In the genomic region with DNA sequence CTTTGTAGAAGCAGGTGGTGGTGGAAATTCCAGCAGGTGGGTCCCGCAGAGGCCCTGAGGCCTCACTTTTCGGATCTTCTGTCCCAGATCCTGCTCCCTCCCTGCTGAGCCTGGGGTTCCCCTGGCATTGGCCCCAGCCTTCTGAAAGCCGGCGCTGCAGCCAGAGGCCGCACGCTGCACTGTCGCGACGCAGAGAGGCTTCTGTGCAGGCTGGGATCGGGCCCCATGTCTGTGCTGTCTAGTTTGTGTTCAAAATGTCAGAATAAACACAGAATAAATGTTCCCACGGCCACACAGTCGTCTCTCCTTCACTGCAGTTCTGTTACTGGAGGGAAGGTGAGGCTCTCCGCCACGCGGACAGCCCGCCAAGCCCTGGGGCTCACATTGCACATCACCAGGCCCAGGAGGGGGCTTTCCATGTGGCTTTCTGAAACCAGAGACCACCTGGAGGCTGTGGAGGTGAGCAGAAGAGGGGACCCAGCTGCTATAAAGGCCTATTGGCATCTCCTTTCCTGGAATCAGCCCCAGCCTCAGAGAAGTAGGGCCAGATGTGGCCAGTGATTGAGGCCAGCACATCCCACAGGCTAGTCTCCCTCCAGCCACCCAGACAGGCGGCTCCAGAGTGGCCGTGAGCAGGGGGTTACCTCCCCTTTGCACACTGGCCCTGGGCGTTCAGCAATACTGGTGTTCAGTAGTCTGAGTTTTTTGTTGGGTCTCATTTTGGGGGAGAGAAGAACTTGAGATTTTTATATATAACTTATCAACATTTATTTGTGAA, we compare ENCODE assay signal across 25 cellular contexts. TPM values are rescaled to one million over a fixed set of nuclear protein-coding genes. Genes with fewer than 3 reads are reported as not detected.
DNase-seq lines count a peak whose midpoint lies in the region; ATAC-seq and TF ChIP-seq lines count a peak whose summit lies in the region.
"Had no signal": no experiment of that assay in that cellular context is flagged by ENCODE, and none has a peak within 500 bp of the region (broad histone marks: within the 10 kb centered on the region; RNA-seq: fewer than 3 reads in every experiment).

No MANE protein-coding gene starts in this region.

- 81% methylated on average over 9 of the region's 19 CpGs; no CpG with 5 or more reads in 1 of the 2 donors for WGBS in esophagus squamous epithelium, 2 donors

- H3K4me1 Mint-ChIP-seq in activated T-cell treated with anti-CD3 and anti-CD28 coated beads, Interleukin-2, amount 50 U/mL, for 72 hours (ENCODE audit: low read depth): peaks cover 27% of the 10 kb centered on the region

- H3K9me3 Mint-ChIP-seq in activated T-cell treated with anti-CD3 and anti-CD28 coated beads, Interleukin-2, amount 50 U/mL, for 72 hours: no peaks in the 10 kb centered on the region
- H3K9me3 Mint-ChIP-seq: activated naive CD4-positive, alpha-beta T cell treated with anti-CD3 and anti-CD28 coated beads, Interleukin-2, amount 10 ng/mL, durations not matched to agents 7 days and 5 days; dendritic cell treated with granulocyte-macrophage colony-stimulating factor and Interleukin-4, amounts not matched to agents 40 ng/mL and 50 ng/mL, for 4 days; HFFc6; IgD-negative memory B cell had no signal

- TF ChIP-seq POLR2A in esophagus squamous epithelium (IDR thresholded peaks at IDR 0.05): no peak

- H3K4me3 Mint-ChIP-seq in activated T-cell treated with anti-CD3 and anti-CD28 coated beads, Interleukin-2, amount 50 U/mL, for 72 hours: no peak overlapping the region
- H3K4me3 Mint-ChIP-seq: activated CD8-positive, alpha-beta T cell treated with anti-CD3 and anti-CD28 coated beads, Interleukin-2, amount 10 ng/mL, durations not matched to agents 7 days and 5 days; activated naive CD4-positive, alpha-beta T cell treated with anti-CD3 and anti-CD28 coated beads, Interleukin-2, amount 10 ng/mL, durations not matched to agents 7 days and 5 days; dendritic cell treated with granulocyte-macrophage colony-stimulating factor and Interleukin-4, amounts not matched to agents 40 ng/mL and 50 ng/mL, for 4 days; HFFc6 had no signal

- H3K4me1 ChIP-seq in esophagus squamous epithelium (peaks cover 27 to 48% (median 28%) of the 10 kb centered on the region in 3 donors), rectal smooth muscle tissue (ENCODE audit: control insufficient read depth, insufficient read depth, low read length) (peaks cover 36% of the 10 kb centered on the region), foreskin keratinocyte (no peaks in the 10 kb centered on the region)

- no peaks in the 10 kb centered on the region for H3K27me3 Mint-ChIP-seq in activated T-cell treated with anti-CD3 and anti-CD28 coated beads, Interleukin-2, amount 50 U/mL, for 72 hours (ENCODE audit: low read depth)
- H3K27me3 Mint-ChIP-seq: activated naive CD4-positive, alpha-beta T cell treated with anti-CD3 and anti-CD28 coated beads, Interleukin-2, amount 10 ng/mL, durations not matched to agents 7 days and 5 days; dendritic cell treated with granulocyte-macrophage colony-stimulating factor and Interleukin-4, amounts not matched to agents 40 ng/mL and 50 ng/mL, for 4 days; IgD-negative memory B cell had no signal

- H3K9me3 ChIP-seq in SK-N-MC (ENCODE audit: low read depth, low read length): no peaks in the 10 kb centered on the region
- no peaks in the 10 kb centered on the region for H3K9me3 ChIP-seq in esophagus squamous epithelium
- H3K9me3 ChIP-seq: ascending aorta; BLaER1 treated with 17β-estradiol and CSF1 and Interleukin-3, amounts not matched to agents 10 nM and 100 nM; lower lobe of right lung; thyroid gland had no signal

- peak overlapping the region; percentile 5 for H3K27ac Mint-ChIP-seq in activated T-cell treated with anti-CD3 and anti-CD28 coated beads, Interleukin-2, amount 50 U/mL, for 72 hours
- H3K27ac Mint-ChIP-seq: dendritic cell treated with granulocyte-macrophage colony-stimulating factor and Interleukin-4, amounts not matched to agents 40 ng/mL and 50 ng/mL, for 4 days; HFFc6 had no signal

- no peak for ATAC-seq in activated T-cell treated with anti-CD3 and anti-CD28 coated beads, Interleukin-2, amount 50 U/mL, for 72 hours (replicated peaks in 1 of 2)
- ATAC-seq in foreskin keratinocyte: no peak
- ATAC-seq: activated CD8-positive, alpha-beta T cell treated with anti-CD3 and anti-CD28 coated beads, Interleukin-2, amount 10 ng/mL, durations not matched to agents 7 days and 5 days; lower lobe of right lung had no signal

- no peaks in the 10 kb centered on the region for H3K27me3 ChIP-seq in esophagus squamous epithelium
- H3K27me3 ChIP-seq in rectal smooth muscle tissue (ENCODE audit: control insufficient read depth, insufficient read depth, low read length): no peaks in the 10 kb centered on the region
- no peaks in the 10 kb centered on the region for H3K27me3 ChIP-seq in foreskin keratinocyte
- H3K27me3 ChIP-seq: ascending aorta; BLaER1 treated with 17β-estradiol and CSF1 and Interleukin-3, amounts not matched to agents 10 nM and 100 nM; thyroid gland had no signal

- intact Hi-C loops in esophagus squamous epithelium (cut with DNase I): loop anchor here (10.0 kb wide), 1 partner anchor 353 kb away; no protein-coding TSS in a partner anchor

- H3K36me3 ChIP-seq in SK-N-MC (ENCODE audit: insufficient read depth, low read length) (no peaks in the 10 kb centered on the region; the same call in 1 of the 2 replicates), esophagus squamous epithelium (peaks cover 0 to 25% (median 20%) of the 10 kb centered on the region in 3 donors), rectal smooth muscle tissue (ENCODE audit: control insufficient read depth, insufficient read depth, low read length) (peaks cover 21% of the 10 kb centered on the region)

- no peak overlapping the region for H3K9ac ChIP-seq in SK-N-MC (ENCODE audit: insufficient read length)
- no peak overlapping the region for H3K9ac ChIP-seq in rectal smooth muscle tissue (ENCODE audit: low read length)

- peaks cover 2 to 8% of the 10 kb centered on the region in 2 donors for H3K36me3 Mint-ChIP-seq in activated T-cell treated with anti-CD3 and anti-CD28 coated beads, Interleukin-2, amount 50 U/mL, for 72 hours (ENCODE audit: insufficient read depth in 2 of 2)
- H3K36me3 Mint-ChIP-seq: IgD-negative memory B cell had no signal

- no peak for DNase-seq in activated T-cell treated with anti-CD3 and anti-CD28 coated beads, Interleukin-2, amount 50 U/mL, for 72 hours
- no peak for DNase-seq in activated T-cell treated with anti-CD3 and anti-CD28 coated beads for 4 hours
- DNase-seq in SK-N-MC (ENCODE audit: low read depth, low spot score): no peak
- no peak for DNase-seq in esophagus squamous epithelium (lab: John Stamatoyannopoulos, UW)
- DNase-seq in foreskin keratinocyte: no peak
- no peak for DNase-seq in activated effector memory CD4-positive, alpha-beta T cell treated with Interleukin-2 at 50 U/mL for 16 hours
- DNase-seq in GDM1 (lab: John Stamatoyannopoulos, UW): no peak
- DNase-seq: activated CD8-positive, alpha-beta T cell treated with anti-CD3 and anti-CD28 coated beads, Interleukin-2, amount 10 ng/mL, durations not matched to agents 7 days and 5 days; activated naive CD4-positive, alpha-beta T cell treated with anti-CD3 and anti-CD28 coated beads, Interleukin-2, amount 10 ng/mL, durations not matched to agents 7 days and 5 days; EL; glutamatergic neuron; HFFc6; lower lobe of right lung; NCI-H1105; NCI-H2029 treated with DMSO at 0.1 percent for 48 hours; NCI-H226; NCI-H748 treated with DMSO at 0.1 percent for 48 hours; retina; stimulated activated naive CD4-positive, alpha-beta T cell treated with Interleukin-2 at 50 U/mL for 16 hours; thyroid gland had no signal

- H3K4me3 ChIP-seq in SK-N-MC: no peak overlapping the region
- no peak overlapping the region for H3K4me3 ChIP-seq in esophagus squamous epithelium
- H3K4me3 ChIP-seq in rectal smooth muscle tissue (ENCODE audit: low read length): no peak overlapping the region
- H3K4me3 ChIP-seq: ascending aorta; BLaER1 treated with 17β-estradiol and CSF1 and Interleukin-3, amounts not matched to agents 10 nM and 100 nM; lower lobe of right lung; thyroid gland had no signal

- TF ChIP-seq CTCF in esophagus squamous epithelium (IDR thresholded peaks at IDR 0.05) (no peak), foreskin keratinocyte (conservative IDR thresholded peaks at IDR 0.05) (no peak)

- H3K27ac ChIP-seq in SK-N-MC: peak overlapping the region; percentile 59; the same call in 1 of the 2 replicates
- peak overlapping the region in 3 of 4 donors; percentile 12 to 51 (median 44) for H3K27ac ChIP-seq in esophagus squamous epithelium
- peak overlapping the region; percentile 57 for H3K27ac ChIP-seq in rectal smooth muscle tissue (ENCODE audit: low read depth, low read length)
- no peak overlapping the region for H3K27ac ChIP-seq in foreskin keratinocyte
- H3K27ac ChIP-seq: ascending aorta; BLaER1 treated with 17β-estradiol and CSF1 and Interleukin-3, amounts not matched to agents 10 nM and 100 nM; lower lobe of right lung; thyroid gland had no signal

RNA-seq across cellular contexts. Expression of a gene that starts 46.5 kb away (rescaled TPM):
- 10 to 100 TPM; 74.4 to 77.9 TPM for total RNA-seq in activated T-cell treated with anti-CD3 and anti-CD28 coated beads, Interleukin-2, amount 50 U/mL, for 72 hours
- total RNA-seq in esophagus squamous epithelium (10 to 100 TPM; 12.3 to 19.7 (median 13.6) TPM), foreskin keratinocyte (8.3 and 8.6 TPM in 2 replicates)
- 9.4 and 10.4 TPM in 2 replicates for polyA plus RNA-seq in foreskin keratinocyte

RNA-seq across cellular contexts. Expression of a gene that starts 46.7 kb away (rescaled TPM):
- 10 to 100 TPM; 44.6 to 51.7 TPM for total RNA-seq in activated T-cell treated with anti-CD3 and anti-CD28 coated beads, Interleukin-2, amount 50 U/mL, for 72 hours
- total RNA-seq in esophagus squamous epithelium: 10 to 100 TPM; 31.2 to 92.3 (median 51.5) TPM
- 45.5 and 50.4 TPM in 2 replicates for total RNA-seq in foreskin keratinocyte
- polyA plus RNA-seq in foreskin keratinocyte: 52.7 and 54.2 TPM in 2 replicates

RNA-seq across cellular contexts. Expression of a gene that starts 57.8 kb away (rescaled TPM):
- total RNA-seq in activated T-cell treated with anti-CD3 and anti-CD28 coated beads, Interleukin-2, amount 50 U/mL, for 72 hours: 10 to 100 TPM; 47.0 to 49.3 TPM
- total RNA-seq in esophagus squamous epithelium (10 to 100 TPM; 11.3 to 34.7 (median 24.8) TPM), foreskin keratinocyte (37.2 and 37.3 TPM in 2 replicates)
- 34.5 and 37.4 TPM in 2 replicates for polyA plus RNA-seq in foreskin keratinocyte
